Comparison of ENCODE assay signal across 18 cellular contexts in genomic region chr12:127881371-127882140, GRCh38.
DNase-seq lines count a peak whose midpoint lies in the region; ATAC-seq and TF ChIP-seq lines count a peak whose summit lies in the region.
"Had no signal": no experiment of that assay in that cellular context is flagged by ENCODE, and none has a peak within 500 bp of the region (broad histone marks: within the 10 kb centered on the region; RNA-seq: fewer than 3 reads in every experiment).

No MANE protein-coding gene starts in this region.

- intact Hi-C loops in CD4-positive, alpha-beta T cell (cut with DNase I, micrococcal nuclease) = no loop called here
- intact Hi-C loops in vagina (cut with DNase I) = no loop called here

- H3K27ac Mint-ChIP-seq in CD4-positive, alpha-beta T cell = no peak overlapping the region

- H3K36me3 Mint-ChIP-seq in CD4-positive, alpha-beta T cell (ENCODE audit: low read depth) = no peaks in the 10 kb centered on the region

- no peaks in the 10 kb centered on the region for H3K36me3 ChIP-seq in vagina

- H3K4me1 Mint-ChIP-seq in CD4-positive, alpha-beta T cell (ENCODE audit: low read depth) = no peaks in the 10 kb centered on the region

- H3K4me3 Mint-ChIP-seq in CD4-positive, alpha-beta T cell = no peak overlapping the region
- H3K4me3 Mint-ChIP-seq: H9 had no signal

- no peaks in the 10 kb centered on the region for H3K9me3 ChIP-seq in CD4-positive, alpha-beta T cell (ENCODE audit: control insufficient read depth, low read length)
- H3K9me3 ChIP-seq in vagina = no peaks in the 10 kb centered on the region

- H3K4me1 ChIP-seq in vagina = no peaks in the 10 kb centered on the region

- ATAC-seq in CD4-positive, alpha-beta T cell (ENCODE audit: poor library complexity) = no peak
- ATAC-seq in HG02981 (IDR thresholded peaks at IDR 0.05; ENCODE audit: unreplicated experiment) = no peak

- no peak for TF ChIP-seq CTCF in CD4-positive, alpha-beta T cell (IDR thresholded peaks at IDR 0.05)
- no peak for TF ChIP-seq CTCF in vagina (IDR thresholded peaks at IDR 0.05)

- DNase-seq in HS-5 (ENCODE audit: low read depth) = peak; percentile 38
- DNase-seq in dedifferentiated amniotic fluid mesenchymal stem cell (ENCODE audit: extremely low spot score) = peak; percentile 34
- peak; percentile 61 for DNase-seq in inferior parietal cortex (ENCODE audit: extremely low spot score)
- peak; percentile 81 for DNase-seq in superior temporal gyrus (ENCODE audit: extremely low spot score)
- DNase-seq in CD4-positive, alpha-beta T cell = no peak
- DNase-seq in vagina (ENCODE audit: extremely low spot score in 2 of 2) = no peak
- DNase-seq in SHP77 treated with DMSO at 0.1 percent for 48 hours (lab: John Stamatoyannopoulos, UW) = no peak
- DNase-seq: C1 segment of cervical spinal cord, H9, IMR-90, Kasumi-1, NCI-H1105, NCI-H1694, NCI-H2107, NCI-H226, NCI-H526, SIG-M5 had no signal

- no peak overlapping the region for H3K27ac ChIP-seq in CD4-positive, alpha-beta T cell (ENCODE audit: low read depth, low read length)
- H3K27ac ChIP-seq in vagina = no peak overlapping the region

- TF ChIP-seq POLR2A in vagina (IDR thresholded peaks at IDR 0.05) = no peak

- H3K27me3 ChIP-seq in CD4-positive, alpha-beta T cell (ENCODE audit: control insufficient read depth, insufficient read depth, low read length) = no peaks in the 10 kb centered on the region
- H3K27me3 ChIP-seq in vagina = no peaks in the 10 kb centered on the region

- H3K9me3 Mint-ChIP-seq in CD4-positive, alpha-beta T cell = peaks cover 6% of the 10 kb centered on the region
- H3K9me3 Mint-ChIP-seq: H9 had no signal

- CTCF ChIA-PET in CD4-positive, alpha-beta T cell (lab: Charles Lee) = no interaction called here

- no peak overlapping the region for H3K4me3 ChIP-seq in vagina

- H3K27me3 Mint-ChIP-seq in CD4-positive, alpha-beta T cell = no peaks in the 10 kb centered on the region

- POLR2A ChIA-PET in CD4-positive, alpha-beta T cell (lab: Charles Lee) = no interaction called here

Comparison
In these comparisons a context has a peak if more than half of its experiments do, and no peak if none do; other contexts are left out.
1. DNase-seq: peak in HS-5 (single experiment), dedifferentiated amniotic fluid mesenchymal stem cell (single experiment), inferior parietal cortex (single experiment) and superior temporal gyrus (single experiment); none in CD4-positive, alpha-beta T cell (0 of 10), vagina (0 of 2) and SHP77 treated with DMSO at 0.1 percent for 48 hours (single experiment).